Comparison of ENCODE assay signal across 22 cellular contexts in genomic region chr10:69640196-69640980, GRCh38. TPM values are rescaled to one million over a fixed set of nuclear protein-coding genes. Genes with fewer than 3 reads are reported as not detected.
DNase-seq lines count a peak whose midpoint lies in the region; TF ChIP-seq lines count a peak whose summit lies in the region.
"Had no signal": no experiment of that assay in that cellular context is flagged by ENCODE, and none has a peak within 500 bp of the region (broad histone marks: within the 10 kb centered on the region; RNA-seq: fewer than 3 reads in every experiment).

No MANE protein-coding gene starts in this region.

- POLR2A ChIA-PET in activated CD4-positive, alpha-beta memory T cell treated with anti-CD3 and anti-CD28 coated beads for 36 hours (lab: Charles Lee), result no interaction called here
- POLR2A ChIA-PET in activated CD4-positive, alpha-beta T cell treated with anti-CD3 and anti-CD28 coated beads, Interleukin-2, amount 10 ng/mL, durations not matched to agents 7 days and 5 days (lab: Charles Lee), result no interaction called here

- DNase-seq in RPMI7951 (ENCODE audit: low read depth), result peak; percentile 29
- peak; percentile 25 for DNase-seq in chondrocyte (ENCODE audit: low spot score)
- peak; percentile 55 for DNase-seq in mesenteric fat pad (ENCODE audit: low spot score)
- no peak for DNase-seq in hepatic stellate cell (ENCODE audit: low spot score)
- DNase-seq in CD14-positive monocyte (ENCODE audit: low spot score), result no peak
- no peak for DNase-seq in activated CD4-positive, alpha-beta memory T cell treated with anti-CD3 and anti-CD28 coated beads for 36 hours
- DNase-seq in activated CD4-positive, alpha-beta T cell treated with anti-CD3 and anti-CD28 coated beads, Interleukin-2, amount 10 ng/mL, durations not matched to agents 7 days and 5 days, result no peak
- DNase-seq: activated CD4-positive, alpha-beta memory T cell treated with anti-CD3 and anti-CD28 coated beads, Interleukin-2, amount 10 ng/mL, durations not matched to agents 7 days and 5 days; activated naive CD4-positive, alpha-beta T cell treated with anti-CD3 and anti-CD28 coated beads for 36 hours; KG1; kidney glomerular epithelial cell; MV-4-11; NCI-H187 treated with DMSO at 0.1 percent for 48 hours; pancreas had no signal

- intact Hi-C loops in CD14-positive monocyte (cut with micrococcal nuclease), result no loop called here
- intact Hi-C loops in activated CD4-positive, alpha-beta memory T cell treated with anti-CD3 and anti-CD28 coated beads for 36 hours (cut with micrococcal nuclease), result loop anchor here (5.0 to 10.0 kb wide), 2 partner anchors 162 to 274 kb away; partner anchors contain the start of gene COL13A1

- H3K4me3 ChIP-seq in BLaER1, result no peak overlapping the region
- H3K4me3 ChIP-seq: coronary artery, pancreas had no signal

- no peaks in the 10 kb centered on the region for H4K20me1 ChIP-seq in BLaER1

- peaks cover 29% of the 10 kb centered on the region for H3K4me1 ChIP-seq in BLaER1
- H3K4me1 ChIP-seq: pancreas had no signal

- H3K36me3 ChIP-seq in BLaER1, result no peaks in the 10 kb centered on the region
- H3K36me3 ChIP-seq: pancreas had no signal

- H3K27me3 Mint-ChIP-seq in chondrocyte (ENCODE audit: low read depth) (no peaks in the 10 kb centered on the region), CD14-positive monocyte (ENCODE audit: low read depth in 3 of 3) (peaks cover 4 to 6% (median 6%) of the 10 kb centered on the region in 3 donors)
- no peaks in the 10 kb centered on the region for H3K27me3 Mint-ChIP-seq in activated CD4-positive, alpha-beta memory T cell treated with anti-CD3 and anti-CD28 coated beads for 36 hours
- no peaks in the 10 kb centered on the region for H3K27me3 Mint-ChIP-seq in activated CD4-positive, alpha-beta T cell treated with anti-CD3 and anti-CD28 coated beads, Interleukin-2, amount 10 ng/mL, durations not matched to agents 7 days and 5 days
- H3K27me3 Mint-ChIP-seq: activated CD4-positive, alpha-beta memory T cell treated with anti-CD3 and anti-CD28 coated beads, Interleukin-2, amount 10 ng/mL, durations not matched to agents 7 days and 5 days had no signal

- H3K4me3 Mint-ChIP-seq in chondrocyte (ENCODE audit: unreplicated experiment) (no peak overlapping the region), CD14-positive monocyte (no peak overlapping the region)
- no peak overlapping the region for H3K4me3 Mint-ChIP-seq in activated CD4-positive, alpha-beta memory T cell treated with anti-CD3 and anti-CD28 coated beads for 36 hours
- no peak overlapping the region for H3K4me3 Mint-ChIP-seq in activated CD4-positive, alpha-beta T cell treated with anti-CD3 and anti-CD28 coated beads, Interleukin-2, amount 10 ng/mL, durations not matched to agents 7 days and 5 days
- H3K4me3 Mint-ChIP-seq: activated CD4-positive, alpha-beta memory T cell treated with anti-CD3 and anti-CD28 coated beads, Interleukin-2, amount 10 ng/mL, durations not matched to agents 7 days and 5 days; activated naive CD4-positive, alpha-beta T cell treated with anti-CD3 and anti-CD28 coated beads for 36 hours; memory B cell; naive thymus-derived CD4-positive, alpha-beta T cell; stimulated activated effector memory CD8-positive, alpha-beta T cell treated with anti-CD3 and anti-CD28 coated beads, Interleukin-12 subunit alpha, Interleukin-12 subunit beta, amount 100 ng/mL, for 72 hours; T-helper 2 cell treated with Interferon-gamma antibody and Interleukin-4, amounts not matched to agents 5 μg/mL and 100 μg/mL, for 36 hours; WTC11 had no signal

- H3K27ac Mint-ChIP-seq in chondrocyte (ENCODE audit: unreplicated experiment) (peak overlapping the region; percentile 90), CD14-positive monocyte (no peak overlapping the region)
- H3K27ac Mint-ChIP-seq in activated CD4-positive, alpha-beta memory T cell treated with anti-CD3 and anti-CD28 coated beads for 36 hours, result no peak overlapping the region
- no peak overlapping the region for H3K27ac Mint-ChIP-seq in activated CD4-positive, alpha-beta T cell treated with anti-CD3 and anti-CD28 coated beads, Interleukin-2, amount 10 ng/mL, durations not matched to agents 7 days and 5 days
- H3K27ac Mint-ChIP-seq: activated CD4-positive, alpha-beta memory T cell treated with anti-CD3 and anti-CD28 coated beads, Interleukin-2, amount 10 ng/mL, durations not matched to agents 7 days and 5 days; activated naive CD4-positive, alpha-beta T cell treated with anti-CD3 and anti-CD28 coated beads for 36 hours; memory B cell; naive thymus-derived CD4-positive, alpha-beta T cell; stimulated activated effector memory CD8-positive, alpha-beta T cell treated with anti-CD3 and anti-CD28 coated beads, Interleukin-12 subunit alpha, Interleukin-12 subunit beta, amount 100 ng/mL, for 72 hours; T-helper 2 cell treated with Interferon-gamma antibody and Interleukin-4, amounts not matched to agents 5 μg/mL and 100 μg/mL, for 36 hours; WTC11 had no signal

- H3K9me3 ChIP-seq in BLaER1, result no peaks in the 10 kb centered on the region
- H3K9me3 ChIP-seq: pancreas had no signal

- no peak overlapping the region for H3K27ac ChIP-seq in BLaER1
- H3K27ac ChIP-seq: C4-2B, coronary artery, pancreas had no signal

- TF ChIP-seq CTCF in chondrocyte (IDR thresholded peaks at IDR 0.05) (no peak), CD14-positive monocyte (IDR thresholded peaks at IDR 0.05) (no peak)

- H3K27me3 ChIP-seq in BLaER1, result no peaks in the 10 kb centered on the region; the same call in 1 of the 2 replicates
- H3K27me3 ChIP-seq: pancreas had no signal

- H3K4me1 Mint-ChIP-seq in chondrocyte (ENCODE audit: low read depth), result peaks cover 47% of the 10 kb centered on the region
- H3K4me1 Mint-ChIP-seq in CD14-positive monocyte, result peaks cover 5% of the 10 kb centered on the region
- H3K4me1 Mint-ChIP-seq in activated CD4-positive, alpha-beta memory T cell treated with anti-CD3 and anti-CD28 coated beads for 36 hours (ENCODE audit: low read depth), result no peaks in the 10 kb centered on the region
- H3K4me1 Mint-ChIP-seq in activated CD4-positive, alpha-beta T cell treated with anti-CD3 and anti-CD28 coated beads, Interleukin-2, amount 10 ng/mL, durations not matched to agents 7 days and 5 days, result no peaks in the 10 kb centered on the region
- H3K4me1 Mint-ChIP-seq: activated CD4-positive, alpha-beta memory T cell treated with anti-CD3 and anti-CD28 coated beads, Interleukin-2, amount 10 ng/mL, durations not matched to agents 7 days and 5 days; memory B cell; stimulated activated effector memory CD8-positive, alpha-beta T cell treated with anti-CD3 and anti-CD28 coated beads, Interleukin-12 subunit alpha, Interleukin-12 subunit beta, amount 100 ng/mL, for 72 hours had no signal

- CTCF ChIA-PET in activated CD4-positive, alpha-beta memory T cell treated with anti-CD3 and anti-CD28 coated beads for 36 hours (lab: Charles Lee), result interaction anchor here (0.8 to 11.8 kb wide), 6 partner anchors 8 to 405 kb away, joined by 3 to 247 read pairs (median 5); no protein-coding TSS in a partner anchor
- CTCF ChIA-PET in activated CD4-positive, alpha-beta T cell treated with anti-CD3 and anti-CD28 coated beads, Interleukin-2, amount 10 ng/mL, durations not matched to agents 7 days and 5 days (lab: Charles Lee), result interaction anchor here (0.8 to 1.2 kb wide), 6 partner anchors 12 to 247 kb away, joined by 3 to 6 read pairs (median 4); no protein-coding TSS in a partner anchor

- H3K36me3 Mint-ChIP-seq in chondrocyte (ENCODE audit: low read depth) (no peaks in the 10 kb centered on the region), CD14-positive monocyte (no peaks in the 10 kb centered on the region)
- H3K36me3 Mint-ChIP-seq in activated CD4-positive, alpha-beta memory T cell treated with anti-CD3 and anti-CD28 coated beads for 36 hours, result no peaks in the 10 kb centered on the region
- no peaks in the 10 kb centered on the region for H3K36me3 Mint-ChIP-seq in activated CD4-positive, alpha-beta T cell treated with anti-CD3 and anti-CD28 coated beads, Interleukin-2, amount 10 ng/mL, durations not matched to agents 7 days and 5 days (ENCODE audit: low read depth)
- H3K36me3 Mint-ChIP-seq: memory B cell; naive thymus-derived CD4-positive, alpha-beta T cell; stimulated activated effector memory CD8-positive, alpha-beta T cell treated with anti-CD3 and anti-CD28 coated beads, Interleukin-12 subunit alpha, Interleukin-12 subunit beta, amount 100 ng/mL, for 72 hours had no signal

- H3K9me3 Mint-ChIP-seq in chondrocyte (ENCODE audit: low read depth) (no peaks in the 10 kb centered on the region), CD14-positive monocyte (no peaks in the 10 kb centered on the region)
- no peaks in the 10 kb centered on the region for H3K9me3 Mint-ChIP-seq in activated CD4-positive, alpha-beta memory T cell treated with anti-CD3 and anti-CD28 coated beads for 36 hours
- no peaks in the 10 kb centered on the region for H3K9me3 Mint-ChIP-seq in activated CD4-positive, alpha-beta T cell treated with anti-CD3 and anti-CD28 coated beads, Interleukin-2, amount 10 ng/mL, durations not matched to agents 7 days and 5 days
- H3K9me3 Mint-ChIP-seq: activated CD4-positive, alpha-beta memory T cell treated with anti-CD3 and anti-CD28 coated beads, Interleukin-2, amount 10 ng/mL, durations not matched to agents 7 days and 5 days; activated naive CD4-positive, alpha-beta T cell treated with anti-CD3 and anti-CD28 coated beads for 36 hours; stimulated activated effector memory CD8-positive, alpha-beta T cell treated with anti-CD3 and anti-CD28 coated beads, Interleukin-12 subunit alpha, Interleukin-12 subunit beta, amount 100 ng/mL, for 72 hours; T-helper 2 cell treated with Interferon-gamma antibody and Interleukin-4, amounts not matched to agents 5 μg/mL and 100 μg/mL, for 36 hours had no signal

- H3K4me2 ChIP-seq in BLaER1, result peak overlapping the region; percentile 46

- H3K9ac ChIP-seq in BLaER1, result no peak overlapping the region

RNA-seq across cellular contexts. Expression of gene FAM241B, which starts 10.3 kb away (rescaled TPM):
- 0.36 TPM in 1 of 2 replicates, not detected in the other for total RNA-seq in RPMI7951 (2014; rRNA removed; shearing (Covaris generic))
- 5.0 to 13.7 TPM (median 9.7 TPM) in 3 replicates for total RNA-seq in chondrocyte
- 2.6 TPM for total RNA-seq in mesenteric fat pad
- not detected for polyA plus RNA-seq in CD14-positive monocyte
- 10 to 100 TPM; 10.9 to 11.8 TPM for total RNA-seq in activated CD4-positive, alpha-beta memory T cell treated with anti-CD3 and anti-CD28 coated beads for 36 hours
- 1 to 10 TPM; 3.4 to 4.2 TPM for total RNA-seq in activated CD4-positive, alpha-beta T cell treated with anti-CD3 and anti-CD28 coated beads, Interleukin-2, amount 10 ng/mL, durations not matched to agents 7 days and 5 days

Comparison
In these comparisons a context has a peak if more than half of its experiments do, and no peak if none do; other contexts are left out.
1. DNase-seq: peak in RPMI7951 (single experiment), chondrocyte (single experiment) and mesenteric fat pad (single experiment); none in hepatic stellate cell (single experiment), CD14-positive monocyte (single experiment), activated CD4-positive, alpha-beta memory T cell treated with anti-CD3 and anti-CD28 coated beads for 36 hours (single experiment) and activated CD4-positive, alpha-beta T cell treated with anti-CD3 and anti-CD28 coated beads, Interleukin-2, amount 10 ng/mL, durations not matched to agents 7 days and 5 days (single experiment).